Comparison of ENCODE assay signal across 8 cellular contexts in genomic region chr14:24310666-24311604, GRCh38. TPM values are rescaled to one million over a fixed set of nuclear protein-coding genes. Genes with fewer than 3 reads are reported as not detected.
A peak's percentile ranks its signal among the peaks of the same experiment; 100 is the strongest.
DNase-seq lines count a peak whose midpoint lies in the region; ATAC-seq, FAIRE-seq and TF ChIP-seq lines count a peak whose summit lies in the region.

Gene LTB4R, plus strand, starts transcription at chr14:24311502. Its CDS starts 4,150 bp downstream, at chr14:24315652.

- no peaks in the 10 kb centered on the region for H3K79me2 ChIP-seq in HCT116 (ENCODE audit: insufficient read depth, low read length)
- no peaks in the 10 kb centered on the region for H3K79me2 ChIP-seq in fibroblast of lung (ENCODE audit: control insufficient read depth, insufficient read depth, low read length)

- TF ChIP-seq RAD21 in HCT116 (IDR thresholded peaks at IDR 0.05; ENCODE audit: low read depth) = no peak

- POLR2A ChIA-PET in HCT116 (lab: Charles Lee) = no interaction called here

- H2AFZ ChIP-seq in HCT116 (ENCODE audit: low read depth, low read length, poor library complexity, severe bottlenecking) (no peak within 1 kb of the TSS), fibroblast of lung (ENCODE audit: low read length) (no peak within 1 kb of the TSS)

- DNase-seq in HCT116 (ENCODE audit: low read depth, low spot score) = no peak
- peak; percentile 47 for DNase-seq in NCI-H2029 treated with DMSO at 0.1 percent for 48 hours (lab: John Stamatoyannopoulos, UW)
- DNase-seq in activated T-cell treated with anti-CD3 and anti-CD28 coated beads, Interleukin-2, amount 50 U/mL, for 48 hours = peak; percentile 72 to 80
- DNase-seq in fibroblast of lung (ENCODE audit: low read depth in 2 of 2) = peak; percentile 77 to 82
- DNase-seq in nucleus accumbens (lab: John Stamatoyannopoulos, UW) = peak in 44 of 56 donors; percentile 15 to 77 (median 54)
- DNase-seq in vagina (ENCODE audit: extremely low spot score in 2 of 2) = no peak
- no peak for DNase-seq in HTR-8/SVneo (ENCODE audit: insufficient read length, low spot score)

- intact Hi-C loops in HCT116 (cut with micrococcal nuclease) (no loop called here), vagina (cut with DNase I) (no loop called here)

- TF ChIP-seq POLR2A in GM10847 (IDR thresholded peaks at IDR 0.05; ENCODE audit: extremely low read depth, insufficient read length) (peak; percentile 39), HCT116 (IDR thresholded peaks at IDR 0.05; ENCODE audit: borderline replicate concordance, extremely low read depth, insufficient read depth, insufficient read length) (no peak), vagina (IDR thresholded peaks at IDR 0.05) (no peak)

- ATAC-seq in HCT116 = no peak

- H3K9ac ChIP-seq in HCT116 (ENCODE audit: low read length) (no peak within 1 kb of the TSS), fibroblast of lung (ENCODE audit: insufficient read depth, low read length) (no peak within 1 kb of the TSS)

- no peak within 1 kb of the TSS for H3K27ac ChIP-seq in HCT116 (ENCODE audit: low read depth, low read length)
- H3K27ac ChIP-seq in fibroblast of lung (ENCODE audit: insufficient read depth, low read length) = peak within 1 kb of the TSS; percentile 10
- peak within 1 kb of the TSS; percentile 87 for H3K27ac ChIP-seq in vagina

- H3K36me3 ChIP-seq in HCT116 (ENCODE audit: control insufficient read depth in 1 of 2, insufficient read depth in 2 of 2, low read length in 2 of 2) (peaks cover 5 to 10% of the 10 kb centered on the region in 2 experiments; a peak in 3 of 4 replicates), fibroblast of lung (ENCODE audit: control insufficient read depth, insufficient read depth, low read length) (peaks cover 2% of the 10 kb centered on the region), vagina (peaks cover 0 to 14% of the 10 kb centered on the region in 2 donors)

- TF ChIP-seq CTCF in HCT116 (IDR thresholded peaks at IDR 0.05 in 2 of 3, conservative IDR thresholded peaks at IDR 0.05 in 1 of 3; ENCODE audit: borderline replicate concordance in 1 of 3, insufficient read depth in 1 of 3, low read depth in 2 of 3, low read length in 2 of 3) (no peak), fibroblast of lung (conservative IDR thresholded peaks at IDR 0.05 in 1 of 2, IDR thresholded peaks at IDR 0.05 in 1 of 2; ENCODE audit: low read depth in 1 of 2, low read length in 2 of 2) (peak in 1 of 2 donors; percentile 9), vagina (IDR thresholded peaks at IDR 0.05) (peak in 2 of 3 experiments; percentile 12 to 45)

- BruUV-seq in HCT116 (replicated peaks; lab: Mats Ljungman, UMichigan) = no TSS peak

- H3K4me2 ChIP-seq in HCT116 (ENCODE audit: low read length) (no peak within 1 kb of the TSS), fibroblast of lung (ENCODE audit: extremely low read depth, insufficient read depth, low read length) (peak within 1 kb of the TSS; percentile 51)

- no peaks in the 10 kb centered on the region for H4K20me1 ChIP-seq in HCT116 (ENCODE audit: insufficient read depth)
- no peaks in the 10 kb centered on the region for H4K20me1 ChIP-seq in fibroblast of lung (ENCODE audit: control insufficient read depth, extremely low read depth, insufficient read depth, low read length)

- peaks cover 7 to 18% of the 10 kb centered on the region in 2 experiments for H3K4me1 ChIP-seq in HCT116 (ENCODE audit: control insufficient read depth in 1 of 2, insufficient read depth in 2 of 2, low read length in 2 of 2)
- H3K4me1 ChIP-seq in fibroblast of lung (ENCODE audit: control insufficient read depth, extremely low read depth, insufficient read depth, low read length) = peaks cover 12% of the 10 kb centered on the region
- H3K4me1 ChIP-seq in vagina = peaks cover 80% of the 10 kb centered on the region

- no peak for FAIRE-seq in HTR-8/SVneo (lab: Jason Lieb, UNC)

- RAD21 ChIA-PET in HCT116 (lab: Charles Lee; ENCODE audit: low non-redundant PET in 1 of 2, low total read pairs in 2 of 2, uncharacterized antibody in 2 of 2, unreplicated experiment in 2 of 2) = no interaction called here

- no peaks in the 10 kb centered on the region for H3K9me3 ChIP-seq in HCT116 (ENCODE audit: control insufficient read depth in 1 of 2, insufficient read depth in 1 of 2, low read depth in 1 of 2, low read length in 2 of 2)
- H3K9me3 ChIP-seq in fibroblast of lung (ENCODE audit: control insufficient read depth, insufficient read depth, low read depth, low read length) = no peaks in the 10 kb centered on the region
- H3K9me3 ChIP-seq in vagina = no peaks in the 10 kb centered on the region

- no peaks in the 10 kb centered on the region for H3K27me3 ChIP-seq in HCT116 (ENCODE audit: insufficient read depth, low read length)
- H3K27me3 ChIP-seq in fibroblast of lung (ENCODE audit: control insufficient read depth, insufficient read depth, low read length) = no peaks in the 10 kb centered on the region
- H3K27me3 ChIP-seq in vagina = no peaks in the 10 kb centered on the region

- H3K9me2 ChIP-seq in HCT116 (ENCODE audit: insufficient read depth) = no peaks in the 10 kb centered on the region

- CTCF ChIA-PET in HCT116 (lab: Charles Lee) = no interaction called here

- no peak within 1 kb of the TSS for H3K4me3 ChIP-seq in HCT116 (replicated peaks in 1 of 2; ENCODE audit: low read depth in 1 of 2, low read length in 2 of 2)
- H3K4me3 ChIP-seq in fibroblast of lung (replicated peaks in 1 of 4; ENCODE audit: control extremely low read depth in 1 of 4, insufficient read depth in 1 of 4, low read depth in 3 of 4, low read length in 4 of 4) = peak within 1 kb of the TSS in 1 of 4 experiments; percentile 42
- H3K4me3 ChIP-seq in vagina = peak within 1 kb of the TSS; percentile 48 to 58

TF ChIP-seq in HCT116, 20 proteins besides CTCF, POLR2A, EP300 and RAD21:
- TF ChIP-seq CBX3 (IDR thresholded peaks at IDR 0.05; ENCODE audit: low read depth) = no peak
- no peak for TF ChIP-seq SRF (IDR thresholded peaks at IDR 0.05; ENCODE audit: low read depth)

RNA-seq across cellular contexts. Expression of gene LTB4R, which starts in this region (rescaled TPM):
- 14.8 TPM for total RNA-seq in HCT116 (2021; ENCODE audit: unreplicated experiment)
- polyA plus RNA-seq in HCT116 (2012) = 10.4 and 12.6 TPM in 2 replicates
- total RNA-seq in fibroblast of lung = 0.66 and 1.0 TPM in 2 replicates
- polyA plus RNA-seq in fibroblast of lung = 0.49 and 0.62 TPM in 2 replicates
- 0.40 and 1.1 TPM in 2 replicates for polyA plus RNA-seq in fibroblast of lung (2012)
- 0.39 and 1.2 TPM in 2 replicates for polyA minus RNA-seq in fibroblast of lung (ENCODE audit: low replicate concordance)
- 35.1 TPM for total RNA-seq in vagina

Comparison
In these comparisons a context has a peak if more than half of its experiments do, and no peak if none do; other contexts are left out.
1. DNase-seq: peak in NCI-H2029 treated with DMSO at 0.1 percent for 48 hours (single experiment), activated T-cell treated with anti-CD3 and anti-CD28 coated beads, Interleukin-2, amount 50 U/mL, for 48 hours (2 of 2), fibroblast of lung (2 of 2) and nucleus accumbens (44 of 56); none in HCT116 (single experiment), vagina (0 of 2) and HTR-8/SVneo (single experiment).
2. H3K4me3 ChIP-seq: peak in vagina (2 of 2); none in HCT116 (0 of 2).
3. CTCF ChIP-seq: peak in vagina (2 of 3); none in HCT116 (0 of 3).